ENCODE assay signal across 8 cellular contexts in the genomic region with DNA sequence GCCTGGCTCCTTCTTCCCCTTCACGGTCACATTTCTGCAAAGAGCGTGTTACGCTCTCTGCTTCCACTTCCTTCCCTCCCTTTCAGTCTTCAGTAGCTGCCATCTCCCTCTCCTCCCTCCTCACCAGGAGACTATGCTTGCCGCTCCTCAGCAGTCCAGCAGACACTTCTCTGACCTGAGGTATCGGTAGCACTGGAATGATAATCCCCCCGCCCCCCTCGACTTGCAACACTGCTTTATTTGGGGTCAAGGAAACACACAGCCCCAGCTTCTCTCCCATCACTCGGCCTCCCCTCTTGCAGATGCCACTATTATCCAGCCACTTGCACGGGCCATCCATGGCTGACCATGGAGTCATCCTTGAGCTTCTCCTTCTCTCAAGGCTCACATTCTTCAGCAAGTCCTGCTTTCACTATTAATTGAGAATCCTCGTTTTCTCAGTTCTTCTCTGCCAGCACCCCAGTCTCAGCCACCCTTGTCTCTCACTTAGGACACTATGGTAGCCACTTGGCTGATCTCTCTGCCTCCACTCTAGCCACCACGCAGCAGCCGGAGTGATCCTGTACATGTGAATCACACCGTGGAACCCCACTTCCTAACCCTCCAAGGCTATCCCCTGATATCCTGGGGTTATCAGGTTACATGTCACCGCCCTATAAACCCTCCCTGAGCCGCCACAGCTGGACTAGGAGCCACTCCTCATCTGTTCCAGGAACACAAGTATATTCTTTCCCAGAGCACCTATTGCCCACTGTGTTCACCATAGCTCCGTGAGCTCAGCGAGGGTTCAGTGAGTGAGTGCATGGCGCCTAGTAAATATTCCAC. TPM values are rescaled to one million over a fixed set of nuclear protein-coding genes. Genes with fewer than 3 reads are reported as not detected.
DNase-seq lines count a peak whose midpoint lies in the region; ATAC-seq and TF ChIP-seq lines count a peak whose summit lies in the region.

No MANE protein-coding gene starts in this region.

- peaks cover 0 to 1% (median 0%) of the 10 kb centered on the region in 6 donors for H3K9me3 Mint-ChIP-seq in immature natural killer cell

- H3K27me3 Mint-ChIP-seq in immature natural killer cell (ENCODE audit: low read depth in 3 of 3): peaks cover 2 to 12% (median 2%) of the 10 kb centered on the region in 3 donors

- peak; percentile 62 to 84 (median 81) for DNase-seq in NCI-H1417 (lab: John Stamatoyannopoulos, UW)
- no peak for DNase-seq in NCI-H1417 treated with DMSO at 0.1 percent for 48 hours (lab: John Stamatoyannopoulos, UW)
- peak; percentile 41 for DNase-seq in NCI-H748 (lab: John Stamatoyannopoulos, UW; ENCODE audit: unreplicated experiment)
- no peak for DNase-seq in astrocyte of the cerebellum (ENCODE audit: low read depth)
- peak; percentile 5 to 12 (median 12) for DNase-seq in immature natural killer cell
- peak; percentile 37 for DNase-seq in stimulated activated CD8-positive, alpha-beta memory T cell treated with anti-CD3 and anti-CD28 coated beads, Interleukin-4, amount 100 ng/mL, for 48 hours
- no peak for DNase-seq in G401 (ENCODE audit: low spot score)

- peak overlapping the region; percentile 79 for H3K4me3 ChIP-seq in astrocyte of the cerebellum (ENCODE audit: low read depth, low read length)

- peak overlapping the region; percentile 93 to 98 (median 96) for H3K27ac Mint-ChIP-seq in immature natural killer cell

- no peaks in the 10 kb centered on the region for H3K36me3 Mint-ChIP-seq in immature natural killer cell

- H3K4me3 Mint-ChIP-seq in immature natural killer cell: peak overlapping the region; percentile 83 to 98 (median 92)

- no peak for TF ChIP-seq CTCF in astrocyte of the cerebellum (IDR thresholded peaks at IDR 0.05; ENCODE audit: low read depth, low read length, missing control alignments)

- peaks cover 55 to 64% of the 10 kb centered on the region in 2 donors for H3K4me1 Mint-ChIP-seq in immature natural killer cell

- ATAC-seq in HG02610 (IDR thresholded peaks at IDR 0.05; ENCODE audit: unreplicated experiment): peak; percentile 6

- in situ Hi-C loops in astrocyte of the cerebellum (cut with HindIII; ENCODE audit: low sequenced_read_pairs) (no loop called here), G401 (cut with HindIII; ENCODE audit: low sequenced_read_pairs) (no loop called here)

RNA-seq across cellular contexts. Expression of a gene that starts 1.0 kb away (rescaled TPM):
- polyA plus RNA-seq in immature natural killer cell: 10 to 100 TPM in 2 of 3 donors, 1 to 10 TPM in 1; 8.6 to 25.9 (median 15.8) TPM
- total RNA-seq in G401 (2014; rRNA removed; shearing (Covaris generic)): 9.7 and 21.2 TPM in 2 replicates

Comparison
In these comparisons a context has a peak if more than half of its experiments do, and no peak if none do; other contexts are left out.
1. DNase-seq: peak in NCI-H1417 (3 of 3), NCI-H748 (single experiment), immature natural killer cell (3 of 3) and stimulated activated CD8-positive, alpha-beta memory T cell treated with anti-CD3 and anti-CD28 coated beads, Interleukin-4, amount 100 ng/mL, for 48 hours (single experiment); none in NCI-H1417 treated with DMSO at 0.1 percent for 48 hours (single experiment), astrocyte of the cerebellum (single experiment) and G401 (single experiment).